28 cellular contexts compared by ENCODE assay signal in genomic region chr2:192546566-192546965, GRCh38.
A peak's percentile ranks its signal among the peaks of the same experiment; 100 is the strongest.
DNase-seq lines count a peak whose midpoint lies in the region; ATAC-seq, FAIRE-seq and TF ChIP-seq lines count a peak whose summit lies in the region.
"Had no signal": no experiment of that assay in that cellular context is flagged by ENCODE, and none has a peak within 500 bp of the region (broad histone marks: within the 10 kb centered on the region; RNA-seq: fewer than 3 reads in every experiment).

No MANE protein-coding gene starts in this region.

- TF ChIP-seq RAD21 in K562 (CRISPR knock-in tag; conservative IDR thresholded peaks at IDR 0.05 in 1 of 2, IDR thresholded peaks at IDR 0.05 in 1 of 2): no peak

- intact Hi-C loops in K562 (cut with micrococcal nuclease): no loop called here
- intact Hi-C loops in left colon (cut with DNase I, micrococcal nuclease): no loop called here

- H3K36me3 ChIP-seq in HEK293 (ENCODE audit: control insufficient read depth in 2 of 2, insufficient read depth in 1 of 2, low read length in 2 of 2) (no peaks in the 10 kb centered on the region), K562 (ENCODE audit: control insufficient read depth, insufficient read depth, low read length) (no peaks in the 10 kb centered on the region)
- H3K36me3 ChIP-seq: cardiac muscle cell, colonic mucosa had no signal

- no peak overlapping the region for H2AFZ ChIP-seq in K562 (ENCODE audit: low read depth, low read length)
- H2AFZ ChIP-seq: GM23338, hepatocyte had no signal

- ATAC-seq in K562: no peak
- peak; percentile 28 for ATAC-seq in left colon
- no peak for ATAC-seq in GM21528 (IDR thresholded peaks at IDR 0.05; ENCODE audit: low FRiP score, unreplicated experiment)
- ATAC-seq: GM23338; left lobe of liver; stimulated activated naive CD8-positive, alpha-beta T cell treated with anti-CD3 and anti-CD28 coated beads, Interleukin-15, Interleukin-2, amounts not matched to agents 100 U/mL and 50 U/mL, for 24 hours had no signal

- DNase-seq in NB4 (ENCODE audit: low read depth) (peak; percentile 33), K562 (ENCODE audit: extremely low read depth in 1 of 4, low spot score in 3 of 4) (no peak), left colon (no peak), NCI-H2107 treated with DMSO at 0.1 percent for 48 hours (lab: John Stamatoyannopoulos, UW; ENCODE audit: unreplicated experiment) (no peak)
- no peak for DNase-seq in stimulated activated CD4-positive, alpha-beta T cell treated with anti-CD3 and anti-CD28 coated beads, Interleukin-4, amount 100 ng/mL, for 4 hours
- DNase-seq: activated CD4-positive, alpha-beta T cell treated with anti-CD3 and anti-CD28 coated beads, Interleukin-2, amount 50 U/mL, for 4 hours; activated CD4-positive, CD25-positive, alpha-beta regulatory T cell; activated effector memory CD4-positive, alpha-beta T cell treated with Interleukin-2 at 50 U/mL for 16 hours; anterior cingulate cortex; colonic mucosa; effector memory CD4-positive, alpha-beta T cell; mesendoderm; MM.1S; NCI-H146; NCI-H510A; stimulated activated CD4-positive, alpha-beta T cell treated with anti-CD3 and anti-CD28 coated beads, Interleukin-15, amount 100 ng/mL, for 24 hours; stimulated activated naive CD8-positive, alpha-beta T cell treated with anti-CD3 and anti-CD28 coated beads, Interleukin-15, Interleukin-2, amounts not matched to agents 100 U/mL and 50 U/mL, for 24 hours; T1000; testis had no signal

- WGBS in K562 (ENCODE audit: insufficient coverage, low coverage, missing lambda C conversion rate): 0% methylated on average over 3 of the region's 3 CpGs

- H3K4me2 ChIP-seq in K562 (ENCODE audit: insufficient read depth, low read length): no peak overlapping the region
- H3K4me2 ChIP-seq: GM23338, hepatocyte had no signal

- no peak for TF ChIP-seq CTCF in HEK293 (tag by site-specific recombination; IDR thresholded peaks at IDR 0.05)
- TF ChIP-seq CTCF in NB4 (IDR thresholded peaks at IDR 0.05; ENCODE audit: low read depth, low read length): no peak
- no peak for TF ChIP-seq CTCF in K562 (IDR thresholded peaks at IDR 0.05 in 2 of 3, conservative IDR thresholded peaks at IDR 0.05 in 1 of 3; ENCODE audit: insufficient read depth in 2 of 3, low read depth in 1 of 3, low read length in 3 of 3)

- in situ Hi-C loops in K562 (cut with MboI): no loop called here

- POLR2A ChIA-PET in HEK293 (lab: Yijun Ruan, JAX): no interaction called here
- POLR2A ChIA-PET in K562 (lab: Yijun Ruan, JAX): no interaction called here

- H3K27ac ChIP-seq in HEK293 (ENCODE audit: extremely low read depth, low read depth, low read length) (no peak overlapping the region), K562 (ENCODE audit: extremely low read depth, low read depth, low read length) (no peak overlapping the region)
- H3K27ac ChIP-seq: cardiac muscle cell, colonic mucosa, hepatocyte, testis had no signal

- H3K9me3 ChIP-seq in HEK293 (ENCODE audit: control insufficient read depth, insufficient read depth, low read depth, low read length): no peaks in the 10 kb centered on the region
- H3K9me3 ChIP-seq in K562 (replicated peaks; ENCODE audit: control insufficient read depth, insufficient read depth, low read depth, low read length): no peaks in the 10 kb centered on the region
- H3K9me3 ChIP-seq: colonic mucosa, testis had no signal

- H3K9me1 ChIP-seq in K562 (ENCODE audit: control insufficient read depth, insufficient read depth, low read length): no peaks in the 10 kb centered on the region

- no TSS peak for BruUV-seq in K562 (replicated peaks; lab: Mats Ljungman, UMichigan)

- CTCF ChIA-PET in HEK293 (lab: Yijun Ruan, JAX) (interaction anchor here (0.6 kb wide), 1 partner anchor 26 kb away, joined by 3 read pairs; no protein-coding TSS in a partner anchor), K562 (lab: Yijun Ruan, JAX; ENCODE audit: low intra/inter-chr PET ratio) (no interaction called here)

- H3K4me3 ChIP-seq in HEK293 (ENCODE audit: low read depth, low read length) (no peak overlapping the region), NB4 (ENCODE audit: low read depth, low read length) (no peak overlapping the region), K562 (no peak overlapping the region)
- H3K4me3 ChIP-seq: cardiac muscle cell, colonic mucosa, GM23338, hepatocyte, testis had no signal

- H3K4me1 ChIP-seq in HEK293 (ENCODE audit: control insufficient read depth, insufficient read depth, low read length) (no peaks in the 10 kb centered on the region), K562 (replicated peaks in 1 of 2; ENCODE audit: control insufficient read depth in 2 of 2, insufficient read depth in 2 of 2, low read length in 2 of 2) (no peaks in the 10 kb centered on the region)
- H3K4me1 ChIP-seq: colonic mucosa, testis had no signal

- no peak overlapping the region for H3K9ac ChIP-seq in K562 (ENCODE audit: insufficient read depth in 1 of 2, low read depth in 2 of 2, low read length in 2 of 2)

- TF ChIP-seq POLR2A in NB4 (IDR thresholded peaks at IDR 0.05; ENCODE audit: extremely low read depth, insufficient read length) (no peak), K562 (conservative IDR thresholded peaks at IDR 0.05) (no peak)

- TF ChIP-seq EP300 in K562 (IDR thresholded peaks at IDR 0.05; ENCODE audit: low read length): no peak

- H4K20me1 ChIP-seq in K562 (replicated peaks; ENCODE audit: control insufficient read depth, insufficient read depth, low read length): no peaks in the 10 kb centered on the region

- no peak for FAIRE-seq in K562 (lab: Jason Lieb, UNC)
- FAIRE-seq: D721Med, frontal cortex, GM12891 had no signal

- H3K79me2 ChIP-seq in K562 (ENCODE audit: control insufficient read depth, insufficient read depth, low read length): no peaks in the 10 kb centered on the region
- H3K79me2 ChIP-seq: hepatocyte had no signal

- H3K27me3 ChIP-seq in K562 (ENCODE audit: control insufficient read depth in 2 of 2, insufficient read depth in 2 of 2, low read length in 2 of 2): no peaks in the 10 kb centered on the region
- H3K27me3 ChIP-seq: cardiac muscle cell, colonic mucosa, hepatocyte, testis had no signal

TF ChIP-seq in HEK293, 187 proteins besides CTCF, POLR2A, EP300 and RAD21:
- TF ChIP-seq INSM2 (tag by site-specific recombination; IDR thresholded peaks at IDR 0.05) (no peak), KLF1 (tag by site-specific recombination; IDR thresholded peaks at IDR 0.05) (no peak), ATF2 (tag by site-specific recombination; IDR thresholded peaks at IDR 0.05; ENCODE audit: low read depth) (peak; percentile 86)

TF ChIP-seq in K562, 482 proteins besides CTCF, POLR2A, EP300 and RAD21:
- peak; percentile 53; the same call in 1 of the 2 replicates for TF ChIP-seq ATF3 (IDR thresholded peaks at IDR 0.05)
- no peak for TF ChIP-seq ATF3 (CRISPR knock-in tag; conservative IDR thresholded peaks at IDR 0.05)
- TF ChIP-seq ZNF518B (CRISPR knock-in tag; IDR thresholded peaks at IDR 0.05): no peak
- no peak for TF ChIP-seq GATA2 (CRISPR knock-in tag; IDR thresholded peaks at IDR 0.05)

Comparison
In these comparisons a context has a peak if more than half of its experiments do, and no peak if none do; other contexts are left out.
1. Of the 44 proteins assayed by ChIP-seq in both K562 and HEK293: peak only in K562: none; only in HEK293: ATF2; in both: none; in neither: 43.